Comparison of ENCODE assay signal across 8 cellular contexts in the genomic region with DNA sequence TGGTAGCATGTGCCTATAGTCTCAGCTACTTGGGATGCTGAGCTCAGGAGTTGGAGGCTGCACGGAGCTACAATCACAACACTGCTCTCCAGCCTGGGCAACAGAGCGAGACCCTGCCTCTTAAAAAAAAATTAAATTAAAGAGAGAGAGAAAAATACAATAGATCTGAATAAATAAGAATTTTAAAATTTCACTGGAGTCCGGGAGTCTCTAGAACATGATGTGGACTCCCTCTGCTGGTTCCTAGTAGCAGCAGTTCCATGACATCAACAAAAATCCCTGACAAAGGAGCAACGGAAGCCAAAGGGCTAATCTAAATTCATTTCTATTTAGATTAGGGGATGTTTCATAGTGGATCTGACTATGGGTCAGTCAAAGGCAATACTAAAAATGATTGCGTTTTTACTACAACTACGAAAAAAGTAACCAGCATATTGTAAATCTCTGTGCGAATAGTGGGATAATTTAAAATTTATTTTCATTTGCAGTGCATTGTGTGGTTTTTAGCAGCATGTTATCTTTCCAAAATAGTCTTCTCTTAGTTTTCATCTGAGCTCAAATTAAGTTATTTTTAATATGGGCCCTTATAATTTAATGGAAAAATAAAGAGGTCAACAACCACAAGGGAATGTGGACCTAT. TPM values are rescaled to one million over a fixed set of nuclear protein-coding genes. Genes with fewer than 3 reads are reported as not detected.
DNase-seq lines count a peak whose midpoint lies in the region; ATAC-seq and TF ChIP-seq lines count a peak whose summit lies in the region.

No MANE protein-coding gene starts in this region.

- intact Hi-C loops in mucosa of descending colon (cut with DNase I, micrococcal nuclease): no loop called here

- DNase-seq in EL: peak; percentile 31
- peak; percentile 28 for DNase-seq in NAMALWA (ENCODE audit: low spot score)
- DNase-seq in choroid plexus epithelial cell (ENCODE audit: low read depth): peak; percentile 76
- DNase-seq in mucosa of descending colon: no peak
- no peak for DNase-seq in DMS153 (lab: John Stamatoyannopoulos, UW)
- DNase-seq in C1 segment of cervical spinal cord (lab: John Stamatoyannopoulos, UW): no peak
- no peak for DNase-seq in activated gamma-delta T cell (lab: John Stamatoyannopoulos, UW)

- H3K4me3 ChIP-seq in choroid plexus epithelial cell (ENCODE audit: low read depth, low read length): no peak overlapping the region
- H3K4me3 ChIP-seq in mucosa of descending colon: no peak overlapping the region

- H3K4me1 ChIP-seq in mucosa of descending colon (ENCODE audit: low read depth): no peaks in the 10 kb centered on the region

- no peaks in the 10 kb centered on the region for H3K9me3 ChIP-seq in mucosa of descending colon

- ATAC-seq in mucosa of descending colon (no peak), HG02981 (IDR thresholded peaks at IDR 0.05; ENCODE audit: unreplicated experiment) (no peak)

- H3K36me3 ChIP-seq in mucosa of descending colon (ENCODE audit: low read depth): no peaks in the 10 kb centered on the region

- TF ChIP-seq CTCF in choroid plexus epithelial cell (conservative IDR thresholded peaks at IDR 0.05; ENCODE audit: low read depth, low read length) (peak; percentile 84), mucosa of descending colon (IDR thresholded peaks at IDR 0.05) (peak; percentile 7)

RNA-seq across cellular contexts. Expression of a gene that starts 6.7 kb away (rescaled TPM):
- 10 to 100 TPM; 25.6 to 36.4 (median 30.6) TPM for total RNA-seq in mucosa of descending colon

RNA-seq across cellular contexts. Expression of a gene that starts 39.4 kb away (rescaled TPM):
- 10 to 100 TPM; 19.0 to 38.6 (median 34.8) TPM for total RNA-seq in mucosa of descending colon

Comparison
In these comparisons a context has a peak if more than half of its experiments do, and no peak if none do; other contexts are left out.
1. DNase-seq: peak in EL (single experiment), NAMALWA (single experiment) and choroid plexus epithelial cell (single experiment); none in mucosa of descending colon (0 of 3), DMS153 (single experiment), C1 segment of cervical spinal cord (0 of 14) and activated gamma-delta T cell (single experiment).